17 cellular contexts compared by ENCODE assay signal in genomic region chr2:217147751-217148318, GRCh38.
"Had no signal": no experiment of that assay in that cellular context is flagged by ENCODE, and none has a peak within 500 bp of the region (broad histone marks: within the 10 kb centered on the region; RNA-seq: fewer than 3 reads in every experiment).

No MANE protein-coding gene starts in this region.

- H3K36me3 ChIP-seq: esophagus squamous epithelium, right atrium auricular region, upper lobe of left lung had no signal

- H3K4me1 ChIP-seq: esophagus squamous epithelium, right atrium auricular region had no signal

- H3K27me3 ChIP-seq: esophagus squamous epithelium, right atrium auricular region, upper lobe of left lung had no signal

- H3K9me3 ChIP-seq: esophagus squamous epithelium, upper lobe of left lung had no signal

- DNase-seq: activated CD4-positive, alpha-beta T cell treated with anti-CD3 and anti-CD28 coated beads, Interleukin-2, amount 50 U/mL, for 48 hours; activated naive CD4-positive, alpha-beta T cell treated with Interleukin-2 at 50 U/mL for 16 hours; aorta; dorsolateral prefrontal cortex; esophagus squamous epithelium; head of caudate nucleus; immature natural killer cell; nephron progenitor cell; occipital lobe; upper lobe of left lung had no signal

- H3K4me3 ChIP-seq: dorsolateral prefrontal cortex, esophagus squamous epithelium, right atrium auricular region, skin epidermis, upper lobe of left lung had no signal

- H3K27ac ChIP-seq: dorsolateral prefrontal cortex, esophagus squamous epithelium, right atrium auricular region, skin epidermis, upper lobe of left lung, VCaP had no signal

- FAIRE-seq: endometrium, frontal cortex had no signal

- ATAC-seq: activated T-helper 17 cell treated with anti-CD3 and anti-CD28 coated beads, Interleukin-2, amount 50 U/mL, for 72 hours; left lobe of liver had no signal
